8 cellular contexts compared by ENCODE assay signal in genomic region chrX:155056877-155057792, GRCh38. TPM values are rescaled to one million over a fixed set of nuclear protein-coding genes. Genes with fewer than 3 reads are reported as not detected.
DNase-seq lines count a peak whose midpoint lies in the region; ATAC-seq and TF ChIP-seq lines count a peak whose summit lies in the region.

No MANE protein-coding gene starts in this region.

- H3K4me1 ChIP-seq in Karpas-422 (ENCODE audit: low read length) (peaks cover 16% of the 10 kb centered on the region), mammary epithelial cell (ENCODE audit: insufficient read depth, low read length) (no peaks in the 10 kb centered on the region), iPS-20b (ENCODE audit: insufficient read depth, low read length) (peaks cover 7% of the 10 kb centered on the region; the same call in 1 of the 2 replicates), skeletal muscle tissue (ENCODE audit: control insufficient read depth in 3 of 3, insufficient read depth in 3 of 3, low read length in 3 of 3) (peaks cover 4 to 13% (median 9%) of the 10 kb centered on the region in 3 donors)

- H3K4me3 ChIP-seq in Karpas-422 (ENCODE audit: low read length) (peak overlapping the region; percentile 21; the same call in 1 of the 2 replicates), mammary epithelial cell (replicated peaks in 1 of 3; ENCODE audit: insufficient read depth in 1 of 3, low read depth in 2 of 3, low read length in 3 of 3) (peak overlapping the region in 1 of 3 experiments; percentile 13), iPS-20b (ENCODE audit: low read length) (peak overlapping the region; percentile 50), skeletal muscle tissue (ENCODE audit: low read length in 3 of 3) (peak overlapping the region in 2 of 3 donors; percentile 29 to 54)

- H3K27ac ChIP-seq in Karpas-422 (ENCODE audit: low read length) (no peak overlapping the region), mammary epithelial cell (ENCODE audit: insufficient read depth, low read depth, low read length) (no peak overlapping the region), iPS-20b (ENCODE audit: low read length) (no peak overlapping the region), skeletal muscle tissue (ENCODE audit: low read depth, low read length) (peak overlapping the region; percentile 26)

- in situ Hi-C loops in mammary epithelial cell (cut with MboI; ENCODE audit: low sequenced_read_pairs in 2 of 2), result loop anchor here (5.0 to 10.0 kb wide), 2 partner anchors 72 to 75 kb away; no protein-coding TSS in a partner anchor

- intact Hi-C loops in mammary epithelial cell (cut with micrococcal nuclease), result loop anchor here (1.0 to 2.0 kb wide), 2 partner anchors 70 to 138 kb away; no protein-coding TSS in a partner anchor

- BruUV-seq in mammary epithelial cell (replicated peaks; lab: Mats Ljungman, UMichigan), result no TSS peak

- DNase-seq in Daoy (ENCODE audit: low read depth) (peak; percentile 54), Karpas-422 (peak; percentile 79), T-helper 9 cell (peak; percentile 33), mammary epithelial cell (peak; percentile 53)

- H3K9me2 ChIP-seq in Karpas-422 (replicated peaks; ENCODE audit: insufficient read depth, low read length), result no peaks in the 10 kb centered on the region

- peak overlapping the region; percentile 39 for H3K4me2 ChIP-seq in Karpas-422 (ENCODE audit: low read depth, low read length, poor library complexity, severe bottlenecking)
- peak overlapping the region; percentile 34 for H3K4me2 ChIP-seq in mammary epithelial cell (ENCODE audit: insufficient read depth, low read depth, low read length)

- peak; percentile 52 to 68 for TF ChIP-seq CTCF in mammary epithelial cell (conservative IDR thresholded peaks at IDR 0.05 in 1 of 2, IDR thresholded peaks at IDR 0.05 in 1 of 2; ENCODE audit: extremely low read depth in 1 of 2, insufficient read depth in 1 of 2, low read depth in 1 of 2, low read length in 2 of 2)

- H3K27me3 ChIP-seq in Karpas-422 (ENCODE audit: low read length) (no peaks in the 10 kb centered on the region), mammary epithelial cell (ENCODE audit: insufficient read depth, low read length) (no peaks in the 10 kb centered on the region), iPS-20b (ENCODE audit: insufficient read depth, low read length) (no peaks in the 10 kb centered on the region), skeletal muscle tissue (ENCODE audit: control insufficient read depth in 3 of 3, insufficient read depth in 3 of 3, low read length in 3 of 3) (no peaks in the 10 kb centered on the region)

- H3K79me2 ChIP-seq in Karpas-422 (ENCODE audit: low read length) (no peaks in the 10 kb centered on the region), mammary epithelial cell (ENCODE audit: insufficient read depth, low read length) (no peaks in the 10 kb centered on the region)

- 34% methylated on average over 18 of the region's 25 CpGs for WGBS in mammary epithelial cell (ENCODE audit: low coverage, missing lambda C conversion rate)

- H3K9ac ChIP-seq in Karpas-422 (ENCODE audit: low read length), result 0 out of 2 replicates have a peak overlapping the region, but pooled peaks have one; percentile 11
- no peak overlapping the region for H3K9ac ChIP-seq in mammary epithelial cell (ENCODE audit: insufficient read depth, low read length)
- peak overlapping the region; percentile 61; the same call in 1 of the 2 replicates for H3K9ac ChIP-seq in iPS-20b (ENCODE audit: low read depth, low read length)
- H3K9ac ChIP-seq in skeletal muscle tissue (ENCODE audit: low read depth in 1 of 3, low read length in 3 of 3), result peak overlapping the region in 2 of 3 donors; percentile 35 to 40

- dilution Hi-C loops in mammary epithelial cell (cut with HindIII; ENCODE audit: low sequenced_read_pairs), result no loop called here

- no peaks in the 10 kb centered on the region for H4K20me1 ChIP-seq in Karpas-422 (ENCODE audit: insufficient read depth, low read depth, low read length)
- H4K20me1 ChIP-seq in mammary epithelial cell (ENCODE audit: insufficient read depth, low read length), result no peaks in the 10 kb centered on the region

- H3K36me3 ChIP-seq in Karpas-422 (ENCODE audit: insufficient read depth, low read length), result peaks cover 6% of the 10 kb centered on the region; the same call in 1 of the 2 replicates
- H3K36me3 ChIP-seq in mammary epithelial cell (ENCODE audit: insufficient read depth, low read length), result no peaks in the 10 kb centered on the region
- peaks cover 12% of the 10 kb centered on the region for H3K36me3 ChIP-seq in iPS-20b (ENCODE audit: insufficient read depth, low read depth, low read length)
- H3K36me3 ChIP-seq in skeletal muscle tissue (ENCODE audit: control insufficient read depth in 3 of 3, insufficient read depth in 3 of 3, low read length in 3 of 3), result peaks cover 2 to 13% (median 7%) of the 10 kb centered on the region in 3 donors

- no peak overlapping the region for H2AFZ ChIP-seq in Karpas-422 (ENCODE audit: low read length)
- peak overlapping the region; percentile 68 for H2AFZ ChIP-seq in mammary epithelial cell (ENCODE audit: low read depth, low read length)

- CTCF ChIA-PET in mammary epithelial cell (lab: Charles Lee; ENCODE audit: low non-redundant PET), result no interaction called here

- no peaks in the 10 kb centered on the region for H3K9me3 ChIP-seq in Karpas-422 (ENCODE audit: low read length)
- no peaks in the 10 kb centered on the region for H3K9me3 ChIP-seq in mammary epithelial cell (replicated peaks; ENCODE audit: insufficient read depth, low read length)
- H3K9me3 ChIP-seq in iPS-20b (ENCODE audit: insufficient read depth, low read depth, low read length), result no peaks in the 10 kb centered on the region
- peaks cover 0 to 2% (median 0%) of the 10 kb centered on the region in 3 donors for H3K9me3 ChIP-seq in skeletal muscle tissue (ENCODE audit: control insufficient read depth in 3 of 3, low read length in 3 of 3)

- ATAC-seq in GM21447 (IDR thresholded peaks at IDR 0.05; ENCODE audit: unreplicated experiment), result peak; percentile 92
- no peak for ATAC-seq in HG03565 (IDR thresholded peaks at IDR 0.05; ENCODE audit: unreplicated experiment)

RNA-seq across cellular contexts. Expression of gene CMC4, which starts 13.8 kb away (rescaled TPM):
- total RNA-seq in Daoy (2014; rRNA removed; shearing (Covaris generic)), result 5.8 and 9.0 TPM in 2 replicates
- total RNA-seq in Karpas-422 (2014; rRNA removed; shearing (Covaris generic); ENCODE audit: low replicate concordance), result 15.8 and 36.1 TPM in 2 replicates
- 10 to 100 TPM in 1 of 2 donors, 1 to 10 TPM in 1; 6.6 to 10.7 TPM for total RNA-seq in mammary epithelial cell
- 13.1 TPM for polyA plus RNA-seq in mammary epithelial cell
- polyA minus RNA-seq in mammary epithelial cell, result 2.8 TPM
- 6.8 TPM for total RNA-seq in skeletal muscle tissue

RNA-seq across cellular contexts. Expression of gene MTCP1, which starts 13.8 kb away (rescaled TPM):
- total RNA-seq in Daoy (2014; rRNA removed; shearing (Covaris generic)), result 6.3 and 15.9 TPM in 2 replicates
- total RNA-seq in Karpas-422 (2014; rRNA removed; shearing (Covaris generic); ENCODE audit: low replicate concordance), result 21.9 and 95.2 TPM in 2 replicates
- 10 to 100 TPM in 1 of 2 donors, 1 to 10 TPM in 1; 1.8 to 23.4 TPM for total RNA-seq in mammary epithelial cell
- 0.65 TPM for polyA plus RNA-seq in mammary epithelial cell
- polyA minus RNA-seq in mammary epithelial cell, result 10.4 TPM
- total RNA-seq in skeletal muscle tissue, result 20.9 TPM

RNA-seq across cellular contexts. Expression of gene BRCC3, which starts 14.2 kb away (rescaled TPM):
- total RNA-seq in Daoy (2014; rRNA removed; shearing (Covaris generic)), result 10.1 and 10.7 TPM in 2 replicates
- total RNA-seq in Karpas-422 (2014; rRNA removed; shearing (Covaris generic); ENCODE audit: low replicate concordance), result 13.2 and 15.9 TPM in 2 replicates
- total RNA-seq in mammary epithelial cell (10 to 100 TPM; 10.2 to 22.1 TPM), skeletal muscle tissue (4.2 TPM)
- polyA plus RNA-seq in mammary epithelial cell, result 20.7 TPM
- 23.2 TPM for polyA minus RNA-seq in mammary epithelial cell

RNA-seq across cellular contexts. Expression of gene FUNDC2, which starts 30.5 kb away (rescaled TPM):
- 56.2 and 56.3 TPM in 2 replicates for total RNA-seq in Daoy (2014; rRNA removed; shearing (Covaris generic))
- 38.9 and 55.2 TPM in 2 replicates for total RNA-seq in Karpas-422 (2014; rRNA removed; shearing (Covaris generic); ENCODE audit: low replicate concordance)
- total RNA-seq in mammary epithelial cell (10 to 100 TPM; 28.2 to 34.0 TPM), skeletal muscle tissue (45.9 TPM)
- polyA plus RNA-seq in mammary epithelial cell, result 48.4 TPM
- 72.1 TPM for polyA minus RNA-seq in mammary epithelial cell

RNA-seq across cellular contexts. Expression of gene F8, which starts 34.6 kb away (rescaled TPM):
- total RNA-seq in Daoy (2014; rRNA removed; shearing (Covaris generic)), result 0.63 and 2.2 TPM in 2 replicates
- 3.0 and 4.1 TPM in 2 replicates for total RNA-seq in Karpas-422 (2014; rRNA removed; shearing (Covaris generic); ENCODE audit: low replicate concordance)
- 1 to 10 TPM; 2.8 to 6.2 TPM for total RNA-seq in mammary epithelial cell
- 1.7 TPM for polyA plus RNA-seq in mammary epithelial cell
- polyA minus RNA-seq in mammary epithelial cell, result not detected
- total RNA-seq in skeletal muscle tissue, result 4.2 TPM
